9 cellular contexts compared by ENCODE assay signal in genomic region chr1:214581785-214582184, GRCh38. TPM values are rescaled to one million over a fixed set of nuclear protein-coding genes. Genes with fewer than 3 reads are reported as not detected.
DNase-seq lines count a peak whose midpoint lies in the region; ATAC-seq and TF ChIP-seq lines count a peak whose summit lies in the region.
"Had no signal": no experiment of that assay in that cellular context is flagged by ENCODE, and none has a peak within 500 bp of the region (broad histone marks: within the 10 kb centered on the region; RNA-seq: fewer than 3 reads in every experiment).

No MANE protein-coding gene starts in this region.

- H3K4me1 Mint-ChIP-seq in Calu3 (ENCODE audit: low read depth, unreplicated experiment): peaks cover 53% of the 10 kb centered on the region
- H3K4me1 Mint-ChIP-seq in type B pancreatic cell (ENCODE audit: unreplicated experiment): no peaks in the 10 kb centered on the region
- H3K4me1 Mint-ChIP-seq: neural crest cell had no signal

- no peaks in the 10 kb centered on the region for H3K9me3 Mint-ChIP-seq in Calu3 (ENCODE audit: low read depth, unreplicated experiment)
- no peaks in the 10 kb centered on the region for H3K9me3 Mint-ChIP-seq in type B pancreatic cell

- POLR2A ChIA-PET in GM10248 (lab: Yijun Ruan, JAX): no interaction called here

- intact Hi-C loops in Calu3 (cut with micrococcal nuclease; ENCODE audit: unreplicated experiment): loop anchor here (1.0 to 2.0 kb wide), 4 partner anchors 31 to 135 kb away; no protein-coding TSS in a partner anchor

- peak; percentile 84 for DNase-seq in Calu3
- peak; percentile 66 for DNase-seq in astrocyte of the cerebellum (ENCODE audit: low read depth)
- peak; percentile 72 for DNase-seq in kidney glomerular epithelial cell (lab: John Stamatoyannopoulos, UW)
- no peak for DNase-seq in stimulated activated CD4-positive, alpha-beta T cell treated with anti-CD3 and anti-CD28 coated beads, Interleukin-4, amount 100 ng/mL, for 24 hours
- DNase-seq in type B pancreatic cell (ENCODE audit: extremely low spot score, unreplicated experiment): no peak
- no peak for DNase-seq in GM10248 (ENCODE audit: extremely low spot score)

- no peaks in the 10 kb centered on the region for H3K27me3 Mint-ChIP-seq in Calu3 (ENCODE audit: unreplicated experiment)
- H3K27me3 Mint-ChIP-seq in type B pancreatic cell: no peaks in the 10 kb centered on the region

- peak overlapping the region; percentile 1 for H3K4me3 Mint-ChIP-seq in Calu3 (ENCODE audit: low read depth, unreplicated experiment)
- no peak overlapping the region for H3K4me3 Mint-ChIP-seq in type B pancreatic cell
- H3K4me3 Mint-ChIP-seq: neural crest cell had no signal

- no peak for TF ChIP-seq RAD21 in Ishikawa (IDR thresholded peaks at IDR 0.05; ENCODE audit: low read depth)

- TF ChIP-seq EP300 in Ishikawa (IDR thresholded peaks at IDR 0.05; ENCODE audit: borderline replicate concordance): no peak

- H3K27ac Mint-ChIP-seq in Calu3 (ENCODE audit: unreplicated experiment) (peak overlapping the region; percentile 73), type B pancreatic cell (no peak overlapping the region)

- CTCF ChIA-PET in Calu3 (lab: Charles Lee): interaction anchor here (0.8 to 7.0 kb wide), 11 partner anchors 12 to 253 kb away, joined by 3 to 79 read pairs (median 5); no protein-coding TSS in a partner anchor
- CTCF ChIA-PET in GM10248 (lab: Yijun Ruan, JAX): interaction anchor here (1.5 to 12.2 kb wide), 6 partner anchors 12 to 320 kb away, joined by 4 to 144 read pairs (median 4); no protein-coding TSS in a partner anchor

- in situ Hi-C loops in astrocyte of the cerebellum (cut with HindIII; ENCODE audit: low sequenced_read_pairs): loop anchor here (25.0 kb wide), 1 partner anchor 244 kb away; no protein-coding TSS in a partner anchor

- no peak for ATAC-seq in HG03460 (IDR thresholded peaks at IDR 0.05; ENCODE audit: unreplicated experiment)

- H3K36me3 Mint-ChIP-seq in Calu3 (ENCODE audit: insufficient read depth, unreplicated experiment): no peaks in the 10 kb centered on the region
- H3K36me3 Mint-ChIP-seq in type B pancreatic cell: no peaks in the 10 kb centered on the region

- H3K4me3 ChIP-seq in astrocyte of the cerebellum (ENCODE audit: low read depth, low read length): no peak overlapping the region

- BruUV-seq in Calu3 (replicated peaks; lab: Mats Ljungman, UMichigan): no TSS peak

- TF ChIP-seq CTCF in Calu3 (IDR thresholded peaks at IDR 0.05; ENCODE audit: unreplicated experiment) (no peak), astrocyte of the cerebellum (IDR thresholded peaks at IDR 0.05; ENCODE audit: low read depth, low read length, missing control alignments) (no peak), type B pancreatic cell (conservative IDR thresholded peaks at IDR 0.05) (no peak), GM10248 (IDR thresholded peaks at IDR 0.05; ENCODE audit: control extremely low read depth, extremely low read depth, low read depth, missing control alignments) (no peak)

TF ChIP-seq in Ishikawa, 13 proteins besides CTCF, POLR2A, EP300 and RAD21:
- TF ChIP-seq, protein P1, sequence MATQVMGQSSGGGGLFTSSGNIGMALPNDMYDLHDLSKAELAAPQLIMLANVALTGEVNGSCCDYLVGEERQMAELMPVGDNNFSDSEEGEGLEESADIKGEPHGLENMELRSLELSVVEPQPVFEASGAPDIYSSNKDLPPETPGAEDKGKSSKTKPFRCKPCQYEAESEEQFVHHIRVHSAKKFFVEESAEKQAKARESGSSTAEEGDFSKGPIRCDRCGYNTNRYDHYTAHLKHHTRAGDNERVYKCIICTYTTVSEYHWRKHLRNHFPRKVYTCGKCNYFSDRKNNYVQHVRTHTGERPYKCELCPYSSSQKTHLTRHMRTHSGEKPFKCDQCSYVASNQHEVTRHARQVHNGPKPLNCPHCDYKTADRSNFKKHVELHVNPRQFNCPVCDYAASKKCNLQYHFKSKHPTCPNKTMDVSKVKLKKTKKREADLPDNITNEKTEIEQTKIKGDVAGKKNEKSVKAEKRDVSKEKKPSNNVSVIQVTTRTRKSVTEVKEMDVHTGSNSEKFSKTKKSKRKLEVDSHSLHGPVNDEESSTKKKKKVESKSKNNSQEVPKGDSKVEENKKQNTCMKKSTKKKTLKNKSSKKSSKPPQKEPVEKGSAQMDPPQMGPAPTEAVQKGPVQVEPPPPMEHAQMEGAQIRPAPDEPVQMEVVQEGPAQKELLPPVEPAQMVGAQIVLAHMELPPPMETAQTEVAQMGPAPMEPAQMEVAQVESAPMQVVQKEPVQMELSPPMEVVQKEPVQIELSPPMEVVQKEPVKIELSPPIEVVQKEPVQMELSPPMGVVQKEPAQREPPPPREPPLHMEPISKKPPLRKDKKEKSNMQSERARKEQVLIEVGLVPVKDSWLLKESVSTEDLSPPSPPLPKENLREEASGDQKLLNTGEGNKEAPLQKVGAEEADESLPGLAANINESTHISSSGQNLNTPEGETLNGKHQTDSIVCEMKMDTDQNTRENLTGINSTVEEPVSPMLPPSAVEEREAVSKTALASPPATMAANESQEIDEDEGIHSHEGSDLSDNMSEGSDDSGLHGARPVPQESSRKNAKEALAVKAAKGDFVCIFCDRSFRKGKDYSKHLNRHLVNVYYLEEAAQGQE (IDR thresholded peaks at IDR 0.05; ENCODE audit: low read depth): no peak
- TF ChIP-seq ZBTB7A (IDR thresholded peaks at IDR 0.05; ENCODE audit: low read depth) (no peak), CEBPB (IDR thresholded peaks at IDR 0.05) (no peak), TCF12 (IDR thresholded peaks at IDR 0.05; ENCODE audit: low read depth) (0 out of 2 replicates have a peak, but pooled peaks have one; percentile 32), NFIC (IDR thresholded peaks at IDR 0.05) (no peak), USF1 (IDR thresholded peaks at IDR 0.05) (no peak)

RNA-seq across cellular contexts. Expression of gene CENPF, which starts 21.2 kb away (rescaled TPM):
- 118 and 144 TPM in 2 replicates for total RNA-seq in Calu3 (2022)
- total RNA-seq in type B pancreatic cell (ENCODE audit: low replicate concordance): 30.6 and 141 TPM in 2 replicates

RNA-seq across cellular contexts. Expression of gene PTPN14, which starts 30.4 kb away (rescaled TPM):
- total RNA-seq in Calu3 (2022) (72.4 and 77.4 TPM in 2 replicates), type B pancreatic cell (ENCODE audit: low replicate concordance) (29.2 and 32.3 TPM in 2 replicates)

Comparison
In these comparisons a context has a peak if more than half of its experiments do, and no peak if none do; other contexts are left out.
1. DNase-seq: peak in Calu3 (single experiment), astrocyte of the cerebellum (single experiment) and kidney glomerular epithelial cell (single experiment); none in stimulated activated CD4-positive, alpha-beta T cell treated with anti-CD3 and anti-CD28 coated beads, Interleukin-4, amount 100 ng/mL, for 24 hours (single experiment), type B pancreatic cell (single experiment) and GM10248 (single experiment).